Comparison of ENCODE assay signal across 1 cellular context in genomic region chr1:47710075-47711071, GRCh38.
A peak's percentile ranks its signal among the peaks of the same experiment; 100 is the strongest.
TF ChIP-seq lines count a peak whose summit lies in the region.

No MANE protein-coding gene starts in this region.

TF ChIP-seq in HEK293, 187 proteins besides CTCF, POLR2A, EP300 and RAD21 (continued from another document):
- TF ChIP-seq ATF2 (tag by site-specific recombination; IDR thresholded peaks at IDR 0.05; ENCODE audit: low read depth) (no peak), OSR2 (tag by site-specific recombination; IDR thresholded peaks at IDR 0.05) (no peak), ZNF654 (tag by site-specific recombination; IDR thresholded peaks at IDR 0.05; ENCODE audit: low read depth) (peak; percentile 58), ZNF792 (tag by site-specific recombination; IDR thresholded peaks at IDR 0.05) (no peak), ZNF529 (tag by site-specific recombination; IDR thresholded peaks at IDR 0.05; ENCODE audit: insufficient replicate concordance) (no peak), ZNF311 (tag by site-specific recombination; IDR thresholded peaks at IDR 0.05; ENCODE audit: borderline replicate concordance) (no peak), ZNF394 (tag by site-specific recombination; IDR thresholded peaks at IDR 0.05; ENCODE audit: borderline replicate concordance) (no peak), ZBTB7A (tag by site-specific recombination; IDR thresholded peaks at IDR 0.05; ENCODE audit: low read depth) (no peak; the same call in 1 of the 2 replicates), ZBTB10 (tag by site-specific recombination; IDR thresholded peaks at IDR 0.05) (peak; percentile 25; the same call in 1 of the 2 replicates), ZSCAN30 (tag by site-specific recombination; IDR thresholded peaks at IDR 0.05) (peak; percentile 77; the same call in 1 of the 2 replicates), HIC1 (tag by site-specific recombination; IDR thresholded peaks at IDR 0.05) (no peak), ZNF660 (tag by site-specific recombination; IDR thresholded peaks at IDR 0.05) (0 out of 2 replicates have a peak, but pooled peaks have one; percentile 49), ZNF10 (tag by site-specific recombination; IDR thresholded peaks at IDR 0.05) (no peak), KLF1 (tag by site-specific recombination; IDR thresholded peaks at IDR 0.05) (no peak), KLF10 (tag by site-specific recombination; IDR thresholded peaks at IDR 0.05) (peak; percentile 49; the same call in 1 of the 2 replicates), BCL11A (tag by site-specific recombination; IDR thresholded peaks at IDR 0.05; ENCODE audit: low read depth) (peak; percentile 62; the same call in 1 of the 2 replicates), ZNF768 (tag by site-specific recombination; IDR thresholded peaks at IDR 0.05) (peak; percentile 100)
